ENCODE assay signal across 8 cellular contexts in genomic region chr5:181218795-181219124, GRCh38. TPM values are rescaled to one million over a fixed set of nuclear protein-coding genes. Genes with fewer than 3 reads are reported as not detected.
A peak's percentile ranks its signal among the peaks of the same experiment; 100 is the strongest.
DNase-seq lines count a peak whose midpoint lies in the region; ATAC-seq, FAIRE-seq and TF ChIP-seq lines count a peak whose summit lies in the region.

No MANE protein-coding gene starts in this region.

- H3K4me3 ChIP-seq in GM08714 (ENCODE audit: low read length) = peak overlapping the region; percentile 71
- peak overlapping the region; percentile 28 to 64 (median 44) for H3K4me3 ChIP-seq in Peyer's patch
- H3K4me3 ChIP-seq in endothelial cell of umbilical vein (replicated peaks in 1 of 3; ENCODE audit: insufficient read depth in 1 of 3, low read depth in 1 of 3, low read length in 3 of 3) = peak overlapping the region; percentile 14 to 49 (median 17)

- H3K9me3 ChIP-seq in Peyer's patch = no peaks in the 10 kb centered on the region
- H3K9me3 ChIP-seq in endothelial cell of umbilical vein (replicated peaks; ENCODE audit: control insufficient read depth, insufficient read depth, low read length) = no peaks in the 10 kb centered on the region

- no peak overlapping the region for H2AFZ ChIP-seq in endothelial cell of umbilical vein (ENCODE audit: low read depth, low read length)

- peak overlapping the region in 3 of 4 donors; percentile 1 to 94 (median 29) for H3K27ac ChIP-seq in Peyer's patch
- no peak overlapping the region for H3K27ac ChIP-seq in endothelial cell of umbilical vein (ENCODE audit: insufficient read depth, low read depth, low read length)

- H4K20me1 ChIP-seq in endothelial cell of umbilical vein (replicated peaks; ENCODE audit: control insufficient read depth, extremely low read depth, insufficient read depth, low read length) = no peaks in the 10 kb centered on the region

- no peaks in the 10 kb centered on the region for H3K36me3 ChIP-seq in Peyer's patch
- H3K36me3 ChIP-seq in endothelial cell of umbilical vein (ENCODE audit: control insufficient read depth in 2 of 2, extremely low read depth in 1 of 2, insufficient read depth in 2 of 2, low read length in 2 of 2) = no peaks in the 10 kb centered on the region

- peaks cover 9% of the 10 kb centered on the region for H3K4me1 Mint-ChIP-seq in progenitor cell of endocrine pancreas (ENCODE audit: low read depth)

- intact Hi-C loops in endothelial cell of umbilical vein (cut with micrococcal nuclease) = loop anchor here (1.0 kb wide), 2 partner anchors 11 to 27 kb away; no protein-coding TSS in a partner anchor

- peak overlapping the region; percentile 99 for H3K27ac Mint-ChIP-seq in progenitor cell of endocrine pancreas

- H3K36me3 Mint-ChIP-seq in progenitor cell of endocrine pancreas (ENCODE audit: insufficient read depth) = peaks cover 5% of the 10 kb centered on the region

- no peak for TF ChIP-seq POLR2A in Peyer's patch (IDR thresholded peaks at IDR 0.05)
- TF ChIP-seq POLR2A in endothelial cell of umbilical vein (IDR thresholded peaks at IDR 0.05; ENCODE audit: low read depth, low read length) = no peak

- H3K27me3 ChIP-seq in Peyer's patch = no peaks in the 10 kb centered on the region
- no peaks in the 10 kb centered on the region for H3K27me3 ChIP-seq in endothelial cell of umbilical vein (ENCODE audit: control insufficient read depth in 2 of 2, insufficient read depth in 2 of 2, low read length in 2 of 2)

- TF ChIP-seq CTCF in Peyer's patch (IDR thresholded peaks at IDR 0.05) (no peak), endothelial cell of umbilical vein (IDR thresholded peaks at IDR 0.05; ENCODE audit: extremely low read depth in 1 of 2, insufficient read depth in 1 of 2, low read depth in 1 of 2, low read length in 2 of 2) (no peak), progenitor cell of endocrine pancreas (IDR thresholded peaks at IDR 0.05; ENCODE audit: unreplicated experiment) (no peak)

- CTCF ChIA-PET in endothelial cell of umbilical vein (lab: Charles Lee) = no interaction called here

- no peaks in the 10 kb centered on the region for H3K9me3 Mint-ChIP-seq in progenitor cell of endocrine pancreas (ENCODE audit: low read depth)

- FAIRE-seq in endothelial cell of umbilical vein (lab: Jason Lieb, UNC) = no peak

- dilution Hi-C loops in endothelial cell of umbilical vein (cut with MboI; ENCODE audit: extremely low pct_ligation_motif_present, low sequenced_read_pairs) = no loop called here

- peak overlapping the region; percentile 57 for H3K4me3 Mint-ChIP-seq in progenitor cell of endocrine pancreas (ENCODE audit: low read depth)

- peaks cover 40% of the 10 kb centered on the region for H3K27me3 Mint-ChIP-seq in progenitor cell of endocrine pancreas

- no TSS peak for BruUV-seq in endothelial cell of umbilical vein (replicated peaks; lab: Mats Ljungman, UMichigan)

- DNase-seq in Peyer's patch (no peak), endothelial cell of umbilical vein (ENCODE audit: low read depth, low spot score) (no peak), progenitor cell of endocrine pancreas (ENCODE audit: low spot score, unreplicated experiment) (no peak), COLO668 (lab: John Stamatoyannopoulos, UW; ENCODE audit: unreplicated experiment) (no peak), AG20443 (ENCODE audit: low spot score) (no peak)

- H3K79me2 ChIP-seq in endothelial cell of umbilical vein (ENCODE audit: control insufficient read depth, insufficient read depth, low read length) = no peaks in the 10 kb centered on the region

- POLR2A ChIA-PET in endothelial cell of umbilical vein (lab: Charles Lee) = no interaction called here

- ATAC-seq in HG02610 (IDR thresholded peaks at IDR 0.05; ENCODE audit: unreplicated experiment) (no peak), HG02885 (IDR thresholded peaks at IDR 0.05; ENCODE audit: poor library complexity, unreplicated experiment) (no peak)

- H3K4me1 ChIP-seq in Peyer's patch = peaks cover 0 to 28% (median 8%) of the 10 kb centered on the region in 4 donors
- H3K4me1 ChIP-seq in endothelial cell of umbilical vein (ENCODE audit: control insufficient read depth, extremely low read depth, insufficient read depth, low read length) = peaks cover 16% of the 10 kb centered on the region

- no peaks in the 10 kb centered on the region for H3K9me1 ChIP-seq in endothelial cell of umbilical vein (replicated peaks; ENCODE audit: control insufficient read depth, extremely low read depth, insufficient read depth, low read length)

- H3K4me2 ChIP-seq in endothelial cell of umbilical vein (ENCODE audit: insufficient read depth, low read length) = peak overlapping the region; percentile 43

- no peak overlapping the region for H3K9ac ChIP-seq in endothelial cell of umbilical vein (replicated peaks; ENCODE audit: extremely low read depth, insufficient read depth, low read length)

TF ChIP-seq in endothelial cell of umbilical vein, 7 proteins besides CTCF, POLR2A, EP300 and RAD21:
- TF ChIP-seq EZH2 (IDR thresholded peaks at IDR 0.05; ENCODE audit: borderline replicate concordance, low read depth, low read length, severe bottlenecking) = no peak
- no peak for TF ChIP-seq MAX (IDR thresholded peaks at IDR 0.05; ENCODE audit: insufficient read depth, insufficient read length)
- TF ChIP-seq MYC (IDR thresholded peaks at IDR 0.05; ENCODE audit: low read depth, low read length) = no peak
- TF ChIP-seq POLR2AphosphoS5 (IDR thresholded peaks at IDR 0.05; ENCODE audit: insufficient read depth, low read depth, low read length) = no peak
- no peak for TF ChIP-seq GATA2 (IDR thresholded peaks at IDR 0.05; ENCODE audit: insufficient read depth, insufficient read length, low read depth, low read length)
- TF ChIP-seq FOS (IDR thresholded peaks at IDR 0.05; ENCODE audit: borderline replicate concordance, insufficient read depth, low read length) = no peak
- no peak for TF ChIP-seq JUN (IDR thresholded peaks at IDR 0.05; ENCODE audit: borderline replicate concordance, insufficient read depth, insufficient read length, low read depth)

RNA-seq across cellular contexts. Expression of gene TRIM41, which starts 4.3 kb away (rescaled TPM):
- total RNA-seq in Peyer's patch (10 to 100 TPM; 13.7 to 31.4 (median 21.8) TPM), endothelial cell of umbilical vein (17.3 and 19.9 TPM in 2 replicates), progenitor cell of endocrine pancreas (37.4 and 37.6 TPM in 2 replicates)
- polyA plus RNA-seq in endothelial cell of umbilical vein = 11.2 and 12.8 TPM in 2 replicates
- polyA plus RNA-seq in endothelial cell of umbilical vein (2011; cell fraction: cytosol; rRNA removed) = 8.7 and 10.4 TPM in 2 replicates
- polyA plus RNA-seq in endothelial cell of umbilical vein (2011; cell fraction: nucleus; rRNA removed) = 48.8 and 57.0 TPM in 2 replicates
- 13.2 and 13.7 TPM in 2 replicates for polyA plus RNA-seq in endothelial cell of umbilical vein (2012)
- 6.9 and 7.1 TPM in 2 replicates for polyA minus RNA-seq in endothelial cell of umbilical vein
- polyA minus RNA-seq in endothelial cell of umbilical vein (2011; cell fraction: cytosol; rRNA and poly(A)+ RNA removed) = 14.7 TPM
- 9.8 and 11.1 TPM in 2 replicates for polyA minus RNA-seq in endothelial cell of umbilical vein (2011; cell fraction: nucleus; rRNA and poly(A)+ RNA removed)

RNA-seq across cellular contexts. Expression of gene TRIM7, which starts 13.8 kb away (rescaled TPM):
- 1 to 10 TPM in 3 of 4 donors, under 1 TPM in 1; 0.88 to 2.6 (median 2.2) TPM for total RNA-seq in Peyer's patch
- 3.4 and 4.1 TPM in 2 replicates for total RNA-seq in endothelial cell of umbilical vein
- 2.2 and 2.7 TPM in 2 replicates for polyA plus RNA-seq in endothelial cell of umbilical vein
- polyA plus RNA-seq in endothelial cell of umbilical vein (2011; cell fraction: cytosol; rRNA removed) = 2.2 and 2.6 TPM in 2 replicates
- 1.7 TPM in 2 replicates for polyA plus RNA-seq in endothelial cell of umbilical vein (2011; cell fraction: nucleus; rRNA removed)
- polyA plus RNA-seq in endothelial cell of umbilical vein (2012) = 3.2 and 8.7 TPM in 2 replicates
- polyA minus RNA-seq in endothelial cell of umbilical vein = 0.47 and 0.73 TPM in 2 replicates
- 14.8 TPM for polyA minus RNA-seq in endothelial cell of umbilical vein (2011; cell fraction: cytosol; rRNA and poly(A)+ RNA removed)
- 0.58 and 0.77 TPM in 2 replicates for polyA minus RNA-seq in endothelial cell of umbilical vein (2011; cell fraction: nucleus; rRNA and poly(A)+ RNA removed)
- total RNA-seq in progenitor cell of endocrine pancreas = not detected in 2 replicates

RNA-seq across cellular contexts. Expression of gene RACK1, which starts 24.9 kb away (rescaled TPM):
- total RNA-seq in Peyer's patch (1,000 to 10,000 TPM; 1,067 to 1,931 (median 1,321) TPM), endothelial cell of umbilical vein (1,910 and 2,029 TPM in 2 replicates), progenitor cell of endocrine pancreas (1,813 and 1,855 TPM in 2 replicates)
- polyA plus RNA-seq in endothelial cell of umbilical vein = 5,629 and 5,870 TPM in 2 replicates
- 4,930 and 4,995 TPM in 2 replicates for polyA plus RNA-seq in endothelial cell of umbilical vein (2011; cell fraction: cytosol; rRNA removed)
- 1,740 and 2,124 TPM in 2 replicates for polyA plus RNA-seq in endothelial cell of umbilical vein (2011; cell fraction: nucleus; rRNA removed)
- polyA plus RNA-seq in endothelial cell of umbilical vein (2012) = 2,716 and 3,479 TPM in 2 replicates
- 6,064 and 6,714 TPM in 2 replicates for polyA minus RNA-seq in endothelial cell of umbilical vein
- polyA minus RNA-seq in endothelial cell of umbilical vein (2011; cell fraction: cytosol; rRNA and poly(A)+ RNA removed) = 3,380 TPM
- polyA minus RNA-seq in endothelial cell of umbilical vein (2011; cell fraction: nucleus; rRNA and poly(A)+ RNA removed) = 806 and 884 TPM in 2 replicates

RNA-seq across cellular contexts. Expression of gene TRIM52, which starts 42.2 kb away (rescaled TPM):
- total RNA-seq in Peyer's patch (10 to 100 TPM; 15.6 to 23.1 (median 20.3) TPM), endothelial cell of umbilical vein (9.6 and 10.1 TPM in 2 replicates), progenitor cell of endocrine pancreas (10.7 and 12.3 TPM in 2 replicates)
- polyA plus RNA-seq in endothelial cell of umbilical vein = 5.1 and 5.6 TPM in 2 replicates
- polyA plus RNA-seq in endothelial cell of umbilical vein (2011; cell fraction: cytosol; rRNA removed) = 8.2 TPM in 2 replicates
- 22.3 and 28.1 TPM in 2 replicates for polyA plus RNA-seq in endothelial cell of umbilical vein (2011; cell fraction: nucleus; rRNA removed)
- 8.0 and 9.2 TPM in 2 replicates for polyA plus RNA-seq in endothelial cell of umbilical vein (2012)
- polyA minus RNA-seq in endothelial cell of umbilical vein = 11.7 and 16.5 TPM in 2 replicates
- polyA minus RNA-seq in endothelial cell of umbilical vein (2011; cell fraction: cytosol; rRNA and poly(A)+ RNA removed) = 5.4 TPM
- polyA minus RNA-seq in endothelial cell of umbilical vein (2011; cell fraction: nucleus; rRNA and poly(A)+ RNA removed) = 9.5 and 12.4 TPM in 2 replicates

Comparison
In these comparisons a context has a peak if more than half of its experiments do, and no peak if none do; other contexts are left out.
1. H3K4me3 ChIP-seq: peak in every context shown above with its lines; median percentile 71 in GM08714; 44 in Peyer's patch; 17 in endothelial cell of umbilical vein.